In genomic region chr15:39453500-39454073, GRCh38 we compare ENCODE assay signal across 11 cellular contexts.
DNase-seq lines count a peak whose midpoint lies in the region; ATAC-seq and TF ChIP-seq lines count a peak whose summit lies in the region.
"Had no signal": no experiment of that assay in that cellular context is flagged by ENCODE, and none has a peak within 500 bp of the region (broad histone marks: within the 10 kb centered on the region; RNA-seq: fewer than 3 reads in every experiment).

No MANE protein-coding gene starts in this region.

- no peaks in the 10 kb centered on the region for H3K9me3 Mint-ChIP-seq in activated T-cell treated with anti-CD3 and anti-CD28 coated beads, Interleukin-2, amount 50 U/mL, for 24 hours
- H3K9me3 Mint-ChIP-seq: T-cell had no signal

- no peak for TF ChIP-seq POLR2A in thyroid gland (IDR thresholded peaks at IDR 0.05)
- no peak for TF ChIP-seq POLR2A in esophagus squamous epithelium (IDR thresholded peaks at IDR 0.05)

- H3K36me3 Mint-ChIP-seq in activated T-cell treated with anti-CD3 and anti-CD28 coated beads, Interleukin-2, amount 50 U/mL, for 24 hours (ENCODE audit: low read depth): no peaks in the 10 kb centered on the region
- H3K36me3 Mint-ChIP-seq: naive B cell, T-cell had no signal

- DNase-seq in HL-60 (ENCODE audit: low read depth in 1 of 2, low spot score in 1 of 2) (peak in 1 of 2 experiments; percentile 85), hepatocyte (ENCODE audit: low spot score) (no peak), thyroid gland (no peak), esophagus squamous epithelium (lab: John Stamatoyannopoulos, UW) (no peak)
- DNase-seq in activated CD8-positive, alpha-beta memory T cell treated with anti-CD3 and anti-CD28 coated beads, Interleukin-2, amount 50 U/mL, for 4 hours: no peak
- DNase-seq in activated T-cell treated with anti-CD3 and anti-CD28 coated beads, Interleukin-2, amount 50 U/mL, for 24 hours: no peak
- DNase-seq: KG1, naive B cell, T-cell had no signal

- peaks cover 24% of the 10 kb centered on the region for H3K27me3 Mint-ChIP-seq in activated T-cell treated with anti-CD3 and anti-CD28 coated beads, Interleukin-2, amount 50 U/mL, for 24 hours

- H3K27me3 ChIP-seq in HL-60 (ENCODE audit: insufficient read depth, poor library complexity, severe bottlenecking): no peaks in the 10 kb centered on the region
- no peaks in the 10 kb centered on the region for H3K27me3 ChIP-seq in hepatocyte
- H3K27me3 ChIP-seq in thyroid gland: no peaks in the 10 kb centered on the region
- H3K27me3 ChIP-seq in esophagus squamous epithelium: no peaks in the 10 kb centered on the region

- no peak overlapping the region for H3K4me2 ChIP-seq in hepatocyte

- no peak overlapping the region for H2AFZ ChIP-seq in hepatocyte

- no peaks in the 10 kb centered on the region for H3K9me2 ChIP-seq in hepatocyte (replicated peaks; ENCODE audit: insufficient read depth)

- no peaks in the 10 kb centered on the region for H3K79me2 ChIP-seq in hepatocyte

- intact Hi-C loops in thyroid gland (cut with DNase I) (no loop called here), esophagus squamous epithelium (cut with DNase I) (no loop called here)

- H3K4me1 Mint-ChIP-seq in activated T-cell treated with anti-CD3 and anti-CD28 coated beads, Interleukin-2, amount 50 U/mL, for 24 hours (ENCODE audit: low read depth): peaks cover 3% of the 10 kb centered on the region
- H3K4me1 Mint-ChIP-seq: naive B cell, T-cell had no signal

- peak; percentile 89 for ATAC-seq in GM18519 (IDR thresholded peaks at IDR 0.05; ENCODE audit: low FRiP score, unreplicated experiment)
- peak; percentile 82 for ATAC-seq in GM21528 (IDR thresholded peaks at IDR 0.05; ENCODE audit: low FRiP score, unreplicated experiment)
- ATAC-seq: T-cell had no signal

- H3K9me3 ChIP-seq in hepatocyte (ENCODE audit: low read depth): no peaks in the 10 kb centered on the region
- H3K9me3 ChIP-seq in thyroid gland: no peaks in the 10 kb centered on the region
- no peaks in the 10 kb centered on the region for H3K9me3 ChIP-seq in esophagus squamous epithelium

- TF ChIP-seq CTCF in HL-60 (IDR thresholded peaks at IDR 0.05; ENCODE audit: insufficient read depth, low read length) (no peak), hepatocyte (IDR thresholded peaks at IDR 0.05; ENCODE audit: poor library complexity) (no peak), thyroid gland (IDR thresholded peaks at IDR 0.05) (no peak), esophagus squamous epithelium (IDR thresholded peaks at IDR 0.05) (no peak)

- H4K20me1 ChIP-seq in hepatocyte (ENCODE audit: insufficient read depth, poor library complexity, severe bottlenecking): no peaks in the 10 kb centered on the region

- no peak overlapping the region for H3K4me3 Mint-ChIP-seq in activated T-cell treated with anti-CD3 and anti-CD28 coated beads, Interleukin-2, amount 50 U/mL, for 24 hours
- H3K4me3 Mint-ChIP-seq: naive B cell, T-cell had no signal

- H3K27ac Mint-ChIP-seq in activated T-cell treated with anti-CD3 and anti-CD28 coated beads, Interleukin-2, amount 50 U/mL, for 24 hours: no peak overlapping the region
- H3K27ac Mint-ChIP-seq: naive B cell, T-cell had no signal

- H3K4me1 ChIP-seq in hepatocyte (ENCODE audit: insufficient read depth): peaks cover 29% of the 10 kb centered on the region
- H3K4me1 ChIP-seq in thyroid gland: no peaks in the 10 kb centered on the region
- H3K4me1 ChIP-seq in esophagus squamous epithelium: peaks cover 4 to 50% (median 15%) of the 10 kb centered on the region in 3 donors

- H3K36me3 ChIP-seq in hepatocyte (replicated peaks; ENCODE audit: insufficient read depth, low read depth) (no peaks in the 10 kb centered on the region), thyroid gland (no peaks in the 10 kb centered on the region), esophagus squamous epithelium (no peaks in the 10 kb centered on the region)

- H3K4me3 ChIP-seq in HL-60 (replicated peaks; ENCODE audit: insufficient read depth, low read length): no peak overlapping the region
- H3K4me3 ChIP-seq in hepatocyte: no peak overlapping the region
- no peak overlapping the region for H3K4me3 ChIP-seq in thyroid gland (replicated peaks in 1 of 3)
- H3K4me3 ChIP-seq in esophagus squamous epithelium: no peak overlapping the region

- WGBS in hepatocyte (ENCODE audit: low lambda C conversion rate, missing lambda C conversion rate): 55% methylated on average over 6 of the region's 6 CpGs
- WGBS in thyroid gland, 2 donors: 76 to 77% methylated on average over 6 of the region's 6 CpGs
- 57 to 66% methylated on average over 6 of the region's 6 CpGs for WGBS in esophagus squamous epithelium, 2 donors

- H3K27ac ChIP-seq in HL-60 (replicated peaks): peak overlapping the region; percentile 85
- peak overlapping the region; percentile 7 for H3K27ac ChIP-seq in hepatocyte
- H3K27ac ChIP-seq in thyroid gland: no peak overlapping the region
- peak overlapping the region in 2 of 4 donors; percentile 46 to 72 for H3K27ac ChIP-seq in esophagus squamous epithelium

Comparison
In these comparisons a context has a peak if more than half of its experiments do, and no peak if none do; other contexts are left out.
1. H3K27ac ChIP-seq: peak in HL-60 (single experiment) and hepatocyte (single experiment); none in thyroid gland (0 of 3).